Comparison of ENCODE assay signal across 8 cellular contexts in the genomic region with DNA sequence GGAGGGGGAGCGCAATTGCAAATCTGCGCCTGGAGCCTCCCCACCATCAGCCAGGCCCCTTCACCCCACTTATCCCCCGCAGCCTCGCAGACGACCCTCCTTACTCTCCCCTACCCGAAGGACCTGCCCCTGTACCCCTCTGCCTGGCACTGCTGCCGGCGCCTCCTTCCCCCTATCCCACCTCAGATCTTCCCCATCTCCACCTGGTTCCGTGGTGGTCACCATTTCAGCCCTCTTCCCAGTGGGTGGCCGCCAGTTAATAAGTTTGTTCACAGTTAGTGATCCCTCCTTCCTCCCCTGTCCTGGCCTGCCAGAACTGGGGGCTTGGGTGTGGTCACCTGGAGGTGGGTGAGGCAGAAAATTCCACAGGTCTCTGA. TPM values are rescaled to one million over a fixed set of nuclear protein-coding genes. Genes with fewer than 3 reads are reported as not detected.
DNase-seq lines count a peak whose midpoint lies in the region; ATAC-seq, FAIRE-seq and TF ChIP-seq lines count a peak whose summit lies in the region.

No MANE protein-coding gene starts in this region.

- peak overlapping the region; percentile 36 to 81 (median 71) for H3K27ac ChIP-seq in spleen

- peaks cover 14% of the 10 kb centered on the region for H3K36me3 ChIP-seq in bronchial epithelial cell (ENCODE audit: control insufficient read depth, insufficient read depth, low read length)
- H3K36me3 ChIP-seq in kidney epithelial cell (ENCODE audit: control insufficient read depth, insufficient read depth, low read length) = no peaks in the 10 kb centered on the region
- peaks cover 4 to 100% (median 50%) of the 10 kb centered on the region in 6 donors for H3K36me3 ChIP-seq in spleen

- H3K27me3 ChIP-seq in bronchial epithelial cell (ENCODE audit: control insufficient read depth, insufficient read depth, low read length) (no peaks in the 10 kb centered on the region), kidney epithelial cell (ENCODE audit: control insufficient read depth, insufficient read depth, low read length) (no peaks in the 10 kb centered on the region), spleen (replicated peaks in 1 of 7) (no peaks in the 10 kb centered on the region)

- intact Hi-C loops in spleen (cut with DNase I; ENCODE audit: low total_unique reads) = no loop called here
- intact Hi-C loops in posterior cingulate gyrus (cut with DNase I) = no loop called here

- H3K9me3 ChIP-seq in spleen = no peaks in the 10 kb centered on the region

- peaks cover 24% of the 10 kb centered on the region for H3K4me1 Mint-ChIP-seq in HFFc6 (ENCODE audit: low read depth)

- no peak for TF ChIP-seq CTCF in HFFc6 (IDR thresholded peaks at IDR 0.05)
- TF ChIP-seq CTCF in bronchial epithelial cell (IDR thresholded peaks at IDR 0.05; ENCODE audit: insufficient read depth, low read length, severe bottlenecking) = no peak
- no peak for TF ChIP-seq CTCF in kidney epithelial cell (IDR thresholded peaks at IDR 0.05; ENCODE audit: insufficient read depth, low read length, poor library complexity, severe bottlenecking)
- TF ChIP-seq CTCF in spleen (IDR thresholded peaks at IDR 0.05 in 8 of 11, conservative IDR thresholded peaks at IDR 0.05 in 3 of 11) = no peak

- peaks cover 8 to 80% (median 43%) of the 10 kb centered on the region in 6 donors for H3K4me1 ChIP-seq in spleen

- peak overlapping the region; percentile 87 for H3K4me3 Mint-ChIP-seq in HFFc6

- peaks cover 17% of the 10 kb centered on the region for H3K36me3 Mint-ChIP-seq in HFFc6 (ENCODE audit: low read depth)

- no peak for FAIRE-seq in bronchial epithelial cell (lab: Jason Lieb, UNC)

- H3K27ac Mint-ChIP-seq in HFFc6 = peak overlapping the region; percentile 70

- DNase-seq in HFFc6 (no peak), bronchial epithelial cell (ENCODE audit: low read depth) (no peak), kidney epithelial cell (ENCODE audit: low read depth) (no peak), spleen (no peak), posterior cingulate gyrus (no peak)
- no peak for DNase-seq in activated CD4-positive, CD25-positive, alpha-beta regulatory T cell treated with anti-CD3 and anti-CD28 coated beads, Interleukin-2, amount 50 U/mL, for 72 hours

- 65 to 86% (median 73%) methylated on average over 8 to 10 of the region's 10 CpGs for WGBS in spleen, 5 donors

- H3K9me3 Mint-ChIP-seq in HFFc6 = no peaks in the 10 kb centered on the region

- TF ChIP-seq POLR2A in spleen (IDR thresholded peaks at IDR 0.05) = no peak

- peaks cover 2% of the 10 kb centered on the region; the same call in 1 of the 2 replicates for H3K27me3 Mint-ChIP-seq in HFFc6 (ENCODE audit: insufficient read depth)

- no peak for ATAC-seq in activated CD4-positive, CD25-positive, alpha-beta regulatory T cell treated with anti-CD3 and anti-CD28 coated beads, Interleukin-2, amount 50 U/mL, for 24 hours
- no peak for ATAC-seq in HG03095 (IDR thresholded peaks at IDR 0.05; ENCODE audit: unreplicated experiment)

- H3K4me3 ChIP-seq in bronchial epithelial cell (ENCODE audit: low read depth, low read length) (peak overlapping the region; percentile 94), kidney epithelial cell (ENCODE audit: low read depth, low read length) (peak overlapping the region; percentile 65), spleen (peak overlapping the region in 7 of 8 donors; percentile 17 to 64 (median 41))

RNA-seq across cellular contexts. Expression of gene SLC44A2, which starts 0.4 kb away (rescaled TPM):
- 100 to 1,000 TPM; 156 to 190 (median 166) TPM for total RNA-seq in HFFc6 (2021; fragmentation: NEBNext Ultra II Directional; extraction: Animal tissue kit (Norgen Biotek cat#: 25700))
- total RNA-seq in bronchial epithelial cell (18.7 and 36.0 TPM in 2 replicates), kidney epithelial cell (88.5 and 97.1 TPM in 2 replicates), spleen (100 to 1,000 TPM; 199 to 358 (median 274) TPM)
- polyA plus RNA-seq in spleen = 100 to 1,000 TPM; 108 to 128 (median 125) TPM

RNA-seq across cellular contexts. Expression of gene ILF3, which starts 28.4 kb away (rescaled TPM):
- total RNA-seq in HFFc6 (2021; fragmentation: NEBNext Ultra II Directional; extraction: Animal tissue kit (Norgen Biotek cat#: 25700)) = 100 to 1,000 TPM; 227 to 298 (median 277) TPM
- total RNA-seq in bronchial epithelial cell = 85.8 and 97.4 TPM in 2 replicates
- 153 and 160 TPM in 2 replicates for total RNA-seq in kidney epithelial cell
- total RNA-seq in spleen = 100 to 1,000 TPM; 150 to 264 (median 221) TPM
- 100 to 1,000 TPM in 2 of 3 donors, 10 to 100 TPM in 1; 82.9 to 152 (median 143) TPM for polyA plus RNA-seq in spleen

RNA-seq across cellular contexts. Expression of gene AP1M2, which starts 38.6 kb away (rescaled TPM):
- total RNA-seq in HFFc6 (2021; fragmentation: NEBNext Ultra II Directional; extraction: Animal tissue kit (Norgen Biotek cat#: 25700)) = 1 to 10 TPM in 1 of 6 experiments, under 1 TPM in 2, not detected in 3; 0.12 to 1.3 (median 0.59) TPM
- 114 and 135 TPM in 2 replicates for total RNA-seq in bronchial epithelial cell
- total RNA-seq in kidney epithelial cell = 73.7 and 86.8 TPM in 2 replicates
- 1 to 10 TPM in 3 of 7 donors, under 1 TPM in 3, not detected in 1; 0.65 to 2.1 (median 0.93) TPM for total RNA-seq in spleen
- polyA plus RNA-seq in spleen = under 1 TPM; 0.09 to 0.83 (median 0.74) TPM

RNA-seq across cellular contexts. Expression of gene CDKN2D, which starts 57.0 kb away (rescaled TPM):
- 10 to 100 TPM in 5 of 6 experiments, 1 to 10 TPM in 1; 8.0 to 14.7 (median 13.2) TPM for total RNA-seq in HFFc6 (2021; fragmentation: NEBNext Ultra II Directional; extraction: Animal tissue kit (Norgen Biotek cat#: 25700))
- total RNA-seq in bronchial epithelial cell = 6.6 and 13.3 TPM in 2 replicates
- 3.6 and 6.2 TPM in 2 replicates for total RNA-seq in kidney epithelial cell
- total RNA-seq in spleen = 10 to 100 TPM; 24.7 to 69.6 (median 44.5) TPM
- 10 to 100 TPM; 30.0 to 35.4 (median 33.5) TPM for polyA plus RNA-seq in spleen

RNA-seq across cellular contexts. Expression of gene KRI1, which starts 59.9 kb away (rescaled TPM):
- 10 to 100 TPM; 12.8 to 20.2 (median 17.5) TPM for total RNA-seq in HFFc6 (2021; fragmentation: NEBNext Ultra II Directional; extraction: Animal tissue kit (Norgen Biotek cat#: 25700))
- total RNA-seq in bronchial epithelial cell (8.2 and 11.0 TPM in 2 replicates), kidney epithelial cell (18.4 and 19.8 TPM in 2 replicates), spleen (10 to 100 TPM; 24.9 to 39.6 (median 31.4) TPM)
- 10 to 100 TPM; 31.5 to 43.3 (median 39.1) TPM for polyA plus RNA-seq in spleen

Comparison
In these comparisons a context has a peak if more than half of its experiments do, and no peak if none do; other contexts are left out.
1. H3K4me3 ChIP-seq: peak in every context shown above with its lines; median percentile 94 in bronchial epithelial cell; 65 in kidney epithelial cell; 41 in spleen.
2. RNA of gene AP1M2, which starts 38.6 kb away (total RNA-seq): 114 to 135 TPM in bronchial epithelial cell and 73.7 to 86.8 TPM in kidney epithelial cell; 0.65 to 2.1 TPM in spleen and 0.12 to 1.3 TPM in HFFc6; every median in the first group is over 10 times any median in the second.